In the genomic region with DNA sequence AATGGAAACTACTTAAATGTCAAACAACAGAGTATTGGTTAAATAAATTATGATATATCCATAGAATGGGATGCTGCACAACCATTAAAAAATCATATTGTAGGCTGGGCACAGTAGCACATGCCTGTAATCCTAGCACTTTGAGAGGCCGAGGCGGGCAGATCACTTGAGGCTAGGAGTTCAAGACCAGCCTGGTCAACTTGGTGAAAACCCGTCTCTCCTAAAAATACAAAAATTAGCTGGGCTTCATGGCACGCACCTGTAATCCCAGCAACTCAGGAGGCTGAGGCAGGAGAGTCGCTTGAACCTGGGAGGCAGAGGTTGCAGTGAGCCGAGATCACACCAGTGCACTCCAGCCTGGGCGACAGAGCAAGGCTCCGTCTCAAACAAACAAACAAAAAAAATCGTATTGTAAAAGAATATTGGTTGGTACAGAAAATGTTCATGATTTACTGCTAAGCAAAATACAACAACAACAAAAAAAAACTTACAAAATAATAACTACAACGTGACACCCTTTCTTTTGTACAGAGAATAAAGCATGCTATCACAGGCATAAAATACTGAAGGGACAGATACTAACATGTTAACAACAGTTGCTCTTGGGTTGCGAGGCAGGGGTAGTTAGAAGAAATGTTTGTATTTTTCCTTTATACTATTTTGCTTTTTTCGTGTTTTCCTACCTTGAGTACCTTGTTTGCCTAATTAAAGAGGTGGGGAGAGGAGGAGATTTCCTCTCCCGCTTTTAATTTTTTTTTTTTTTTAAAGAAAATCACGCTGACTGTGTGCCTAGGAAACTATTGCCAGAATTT, we compare ENCODE assay signal across 8 cellular contexts. TPM values are rescaled to one million over a fixed set of nuclear protein-coding genes. Genes with fewer than 3 reads are reported as not detected.
DNase-seq lines count a peak whose midpoint lies in the region; ATAC-seq and TF ChIP-seq lines count a peak whose summit lies in the region.

No MANE protein-coding gene starts in this region.

- CTCF ChIA-PET in CD4-positive, alpha-beta T cell (lab: Charles Lee): interaction anchor here (0.7 to 1.0 kb wide), 2 partner anchors 45 to 914 kb away, joined by 3 read pairs; no protein-coding TSS in a partner anchor
- CTCF ChIA-PET in PC-9 (lab: Charles Lee): no interaction called here

- H3K4me1 Mint-ChIP-seq in CD4-positive, alpha-beta T cell (ENCODE audit: low read depth): no peaks in the 10 kb centered on the region

- intact Hi-C loops in CD4-positive, alpha-beta T cell (cut with DNase I, micrococcal nuclease): no loop called here
- intact Hi-C loops in PC-9 (cut with micrococcal nuclease; ENCODE audit: unreplicated experiment) (no loop called here), ovary (cut with DNase I) (no loop called here), lower leg skin (cut with DNase I; ENCODE audit: low total_unique reads) (no loop called here)

- peak overlapping the region; percentile 77 for H3K4me2 ChIP-seq in PC-9

- 63 to 75% (median 70%) methylated on average over 14 of the region's 14 CpGs for WGBS in ovary, 3 donors
- WGBS in lower leg skin, 2 donors: 70 to 71% methylated on average over 14 of the region's 14 CpGs

- H3K9me3 ChIP-seq in CD4-positive, alpha-beta T cell (ENCODE audit: control insufficient read depth, low read length): no peaks in the 10 kb centered on the region
- H3K9me3 ChIP-seq in PC-9 (ENCODE audit: insufficient read depth, low read depth) (no peaks in the 10 kb centered on the region; the same call in 1 of the 2 replicates), ovary (no peaks in the 10 kb centered on the region)

- peak overlapping the region; percentile 96 for H2AFZ ChIP-seq in PC-9

- BruUV-seq in PC-9 (replicated peaks; lab: Mats Ljungman, UMichigan): no TSS peak

- H3K27me3 Mint-ChIP-seq in CD4-positive, alpha-beta T cell: peaks cover 49% of the 10 kb centered on the region

- H3F3A ChIP-seq in PC-9 (ENCODE audit: insufficient read depth, low read depth): no peaks in the 10 kb centered on the region; the same call in none of the 2 replicates

- no peak overlapping the region for H3K27ac ChIP-seq in CD4-positive, alpha-beta T cell (ENCODE audit: low read depth, low read length)
- no peak overlapping the region for H3K27ac ChIP-seq in PC-9
- H3K27ac ChIP-seq in ovary: peak overlapping the region in 1 of 2 donors; percentile 33

- no peaks in the 10 kb centered on the region for H3K36me3 Mint-ChIP-seq in CD4-positive, alpha-beta T cell (ENCODE audit: low read depth)

- H3K4me3 ChIP-seq in PC-9: peak overlapping the region; percentile 70; the same call in 1 of the 2 replicates
- H3K4me3 ChIP-seq in epithelial cell of esophagus (ENCODE audit: low read length): peak overlapping the region; percentile 55
- peak overlapping the region; percentile 49 for H3K4me3 ChIP-seq in ovary
- no peak overlapping the region for H3K4me3 ChIP-seq in lower leg skin (ENCODE audit: low read depth, poor library complexity, severe bottlenecking)

- peak overlapping the region; percentile 78 for H3K4me3 Mint-ChIP-seq in CD4-positive, alpha-beta T cell

- no peaks in the 10 kb centered on the region for H4K20me1 ChIP-seq in PC-9 (ENCODE audit: insufficient read depth)

- POLR2A ChIA-PET in CD4-positive, alpha-beta T cell (lab: Charles Lee): interaction anchor here (0.6 kb wide), 1 partner anchor 58 kb away, joined by 3 read pairs; no protein-coding TSS in a partner anchor
- POLR2A ChIA-PET in PC-9 (lab: Charles Lee; ENCODE audit: unreplicated experiment): no interaction called here

- no peak for TF ChIP-seq CTCF in CD4-positive, alpha-beta T cell (IDR thresholded peaks at IDR 0.05)
- TF ChIP-seq CTCF in PC-9 (conservative IDR thresholded peaks at IDR 0.05) (no peak), epithelial cell of esophagus (IDR thresholded peaks at IDR 0.05; ENCODE audit: insufficient read depth, low read depth, low read length, missing control alignments) (no peak), ovary (IDR thresholded peaks at IDR 0.05) (no peak), GM10266 (IDR thresholded peaks at IDR 0.05; ENCODE audit: control insufficient read depth, insufficient read depth, low read depth, missing control alignments) (no peak), lower leg skin (IDR thresholded peaks at IDR 0.05) (no peak)

- no peak overlapping the region for H3K27ac Mint-ChIP-seq in CD4-positive, alpha-beta T cell

- H3K36me3 ChIP-seq in PC-9 (ENCODE audit: low read depth) (no peaks in the 10 kb centered on the region), ovary (no peaks in the 10 kb centered on the region)

- H3K9me2 ChIP-seq in PC-9 (ENCODE audit: insufficient read depth): no peaks in the 10 kb centered on the region

- ATAC-seq in CD4-positive, alpha-beta T cell (ENCODE audit: poor library complexity): no peak
- no peak for ATAC-seq in HG03097 (IDR thresholded peaks at IDR 0.05; ENCODE audit: low FRiP score, unreplicated experiment)

- peaks cover 25% of the 10 kb centered on the region for H3K4me1 ChIP-seq in PC-9 (replicated peaks; ENCODE audit: insufficient read depth)
- H3K4me1 ChIP-seq in ovary (ENCODE audit: insufficient read depth): peaks cover 4% of the 10 kb centered on the region

- H3K27me3 ChIP-seq in CD4-positive, alpha-beta T cell (ENCODE audit: control insufficient read depth, insufficient read depth, low read length): peaks cover 15% of the 10 kb centered on the region
- no peaks in the 10 kb centered on the region for H3K27me3 ChIP-seq in PC-9 (ENCODE audit: insufficient read depth, low read depth)
- H3K27me3 ChIP-seq in ovary: no peaks in the 10 kb centered on the region

- H3K9me3 Mint-ChIP-seq in CD4-positive, alpha-beta T cell: no peaks in the 10 kb centered on the region

- no peak for TF ChIP-seq EP300 in ovary (IDR thresholded peaks at IDR 0.05)

- TF ChIP-seq POLR2A in ovary (IDR thresholded peaks at IDR 0.05) (no peak), lower leg skin (IDR thresholded peaks at IDR 0.05) (no peak)

- no peak for DNase-seq in CD4-positive, alpha-beta T cell
- DNase-seq in PC-9 (no peak), epithelial cell of esophagus (ENCODE audit: low read depth) (no peak), ovary (no peak), HPDE6-E6E7 (ENCODE audit: extremely low spot score) (no peak), GM10266 (ENCODE audit: extremely low spot score) (no peak), lower leg skin (ENCODE audit: low spot score in 2 of 2) (no peak)

- H3K79me2 ChIP-seq in PC-9 (ENCODE audit: low read depth): no peaks in the 10 kb centered on the region

RNA-seq across cellular contexts. Expression of a gene that starts 21.3 kb away (rescaled TPM):
- total RNA-seq in CD4-positive, alpha-beta T cell: 10 to 100 TPM; 20.7 to 21.2 TPM
- total RNA-seq in PC-9 (2021) (30.7 and 42.2 TPM in 2 replicates), ovary (10 to 100 TPM; 29.1 to 45.2 (median 36.0) TPM), lower leg skin (10 to 100 TPM; 26.4 to 36.7 (median 31.8) TPM)
- polyA plus RNA-seq in ovary: 10 to 100 TPM; 25.7 to 32.2 TPM
